In genomic region chr7:39580150-39580874, GRCh38 we compare ENCODE assay signal across 1 cellular context.
TF ChIP-seq lines count a peak whose summit lies in the region.

No MANE protein-coding gene starts in this region.

TF ChIP-seq in HepG2, 621 proteins besides CTCF, POLR2A, EP300 and RAD21 (continued from another document and continues in another):
- TF ChIP-seq ZBTB1 (CRISPR knock-in tag; IDR thresholded peaks at IDR 0.05; ENCODE audit: borderline replicate concordance) (no peak), HOMEZ (CRISPR knock-in tag; IDR thresholded peaks at IDR 0.05; ENCODE audit: low read depth) (peak; percentile 56; the same call in 1 of the 2 replicates), FOXM1 (CRISPR knock-in tag; IDR thresholded peaks at IDR 0.05) (no peak), ZNF367 (CRISPR knock-in tag; IDR thresholded peaks at IDR 0.05; ENCODE audit: borderline replicate concordance) (no peak), ZNF883 (CRISPR knock-in tag; IDR thresholded peaks at IDR 0.05; ENCODE audit: not compliant biosample characterization) (no peak), ZNF691 (CRISPR knock-in tag; IDR thresholded peaks at IDR 0.05; ENCODE audit: borderline replicate concordance, low read depth) (no peak), TCF7L2 (IDR thresholded peaks at IDR 0.05; ENCODE audit: low read depth, low read length) (no peak), HNRNPK (IDR thresholded peaks at IDR 0.05; ENCODE audit: low read depth, low read length, poor library complexity, severe bottlenecking) (no peak), NBN (conservative IDR thresholded peaks at IDR 0.05) (no peak), ZNF431 (CRISPR knock-in tag; IDR thresholded peaks at IDR 0.05; ENCODE audit: borderline replicate concordance, low read depth) (no peak), ZNF619 (CRISPR knock-in tag; IDR thresholded peaks at IDR 0.05) (no peak), PHB2 (IDR thresholded peaks at IDR 0.05; ENCODE audit: partially characterized antibody) (no peak), ZNF546 (CRISPR knock-in tag; conservative IDR thresholded peaks at IDR 0.05) (no peak), ZFP36L1 (CRISPR knock-in tag; IDR thresholded peaks at IDR 0.05) (no peak), SMC3 (IDR thresholded peaks at IDR 0.05; ENCODE audit: low read length) (peak; percentile 83), DMTF1 (CRISPR knock-in tag; IDR thresholded peaks at IDR 0.05) (no peak), IRF2 (CRISPR knock-in tag; IDR thresholded peaks at IDR 0.05) (peak; percentile 68; the same call in 1 of the 2 replicates), ZXDC (CRISPR knock-in tag; IDR thresholded peaks at IDR 0.05) (no peak), HOXA5 (CRISPR knock-in tag; IDR thresholded peaks at IDR 0.05) (no peak), ZNF354B (CRISPR knock-in tag; IDR thresholded peaks at IDR 0.05) (no peak), ZNF639 (CRISPR knock-in tag; conservative IDR thresholded peaks at IDR 0.05) (no peak), CERS6 (CRISPR knock-in tag; IDR thresholded peaks at IDR 0.05) (no peak), NCOR1 (IDR thresholded peaks at IDR 0.05; ENCODE audit: borderline replicate concordance, low read length) (0 out of 2 replicates have a peak, but pooled peaks have one; percentile 48), ATRX (CRISPR knock-in tag; IDR thresholded peaks at IDR 0.05; ENCODE audit: borderline replicate concordance) (no peak), SNAPC2 (CRISPR knock-in tag; IDR thresholded peaks at IDR 0.05) (no peak), CREB3 (CRISPR knock-in tag; IDR thresholded peaks at IDR 0.05) (no peak), BRCA1 (CRISPR knock-in tag; IDR thresholded peaks at IDR 0.05) (no peak), ZNF782 (CRISPR knock-in tag; IDR thresholded peaks at IDR 0.05; ENCODE audit: borderline replicate concordance) (no peak), NONO (IDR thresholded peaks at IDR 0.05) (no peak), NONO (CRISPR knock-in tag; conservative IDR thresholded peaks at IDR 0.05) (peak; percentile 59; the same call in 1 of the 2 replicates), ZBTB20 (CRISPR knock-in tag; IDR thresholded peaks at IDR 0.05; ENCODE audit: borderline replicate concordance, low read depth) (0 out of 2 replicates have a peak, but pooled peaks have one; percentile 33), LCORL (IDR thresholded peaks at IDR 0.05) (no peak), LCORL (CRISPR knock-in tag; IDR thresholded peaks at IDR 0.05) (no peak), HNF4A (CRISPR knock-in tag; IDR thresholded peaks at IDR 0.05) (peak; percentile 86), POLR2AphosphoS5 (IDR thresholded peaks at IDR 0.05; ENCODE audit: low read depth, low read length) (no peak), ZNF629 (CRISPR knock-in tag; conservative IDR thresholded peaks at IDR 0.05) (0 out of 2 replicates have a peak, but pooled peaks have one; percentile 12), ZSCAN30 (CRISPR knock-in tag; IDR thresholded peaks at IDR 0.05) (no peak), MXD3 (CRISPR knock-in tag; IDR thresholded peaks at IDR 0.05) (no peak), PAF1 (CRISPR knock-in tag; IDR thresholded peaks at IDR 0.05) (no peak), ZNF597 (CRISPR knock-in tag; IDR thresholded peaks at IDR 0.05) (no peak), ETV5 (CRISPR knock-in tag; IDR thresholded peaks at IDR 0.05; ENCODE audit: borderline replicate concordance) (peak; percentile 41; the same call in 1 of the 2 replicates), ZNF282 (IDR thresholded peaks at IDR 0.05; ENCODE audit: partially characterized antibody) (no peak), GPN1 (CRISPR knock-in tag; IDR thresholded peaks at IDR 0.05; ENCODE audit: borderline replicate concordance) (no peak), POLR2AphosphoS2 (IDR thresholded peaks at IDR 0.05; ENCODE audit: low read depth, low read length) (no peak), SETDB1 (CRISPR knock-in tag; IDR thresholded peaks at IDR 0.05; ENCODE audit: borderline replicate concordance) (no peak), STAT5B (CRISPR knock-in tag; IDR thresholded peaks at IDR 0.05) (no peak), MAFG (CRISPR knock-in tag; IDR thresholded peaks at IDR 0.05) (no peak), SKI (IDR thresholded peaks at IDR 0.05; ENCODE audit: partially characterized antibody) (no peak), TCF12 (IDR thresholded peaks at IDR 0.05) (no peak), TCF12 (CRISPR knock-in tag; IDR thresholded peaks at IDR 0.05) (no peak), XRCC5 (optimal IDR thresholded peaks at IDR 0.05; ENCODE audit: low read length) (peak; percentile 24), ZBTB33 (CRISPR knock-in tag; IDR thresholded peaks at IDR 0.05) (no peak), NR3C1 (CRISPR knock-in tag; IDR thresholded peaks at IDR 0.05) (no peak), SOX5 (CRISPR knock-in tag; IDR thresholded peaks at IDR 0.05; ENCODE audit: borderline replicate concordance) (peak; percentile 55; the same call in 1 of the 2 replicates), MED1 (CRISPR knock-in tag; IDR thresholded peaks at IDR 0.05) (peak; percentile 38; the same call in 1 of the 2 replicates), ZNF468 (CRISPR knock-in tag; IDR thresholded peaks at IDR 0.05) (no peak), TRIM22 (IDR thresholded peaks at IDR 0.05) (no peak), HDAC1 (CRISPR knock-in tag; IDR thresholded peaks at IDR 0.05) (0 out of 2 replicates have a peak, but pooled peaks have one; percentile 40), ATF7 (IDR thresholded peaks at IDR 0.05) (no peak), ATF7 (CRISPR knock-in tag; IDR thresholded peaks at IDR 0.05) (no peak), SMAD3 (CRISPR knock-in tag; IDR thresholded peaks at IDR 0.05) (0 out of 2 replicates have a peak, but pooled peaks have one; percentile 25)
